1 cellular context compared by ENCODE assay signal in genomic region chr19:47479701-47480503, GRCh38.
TF ChIP-seq lines count a peak whose summit lies in the region.

No MANE protein-coding gene starts in this region.

TF ChIP-seq in endothelial cell of umbilical vein, 7 proteins besides CTCF, POLR2A, EP300 and RAD21:
- TF ChIP-seq JUN (IDR thresholded peaks at IDR 0.05; ENCODE audit: borderline replicate concordance, insufficient read depth, insufficient read length, low read depth) (no peak), MYC (IDR thresholded peaks at IDR 0.05; ENCODE audit: low read depth, low read length) (no peak)
TF ChIP-seq in endothelial cell of umbilical vein: peak in this region for 0.
